21 cellular contexts compared by ENCODE assay signal in genomic region chr6:134898575-134898974, GRCh38. TPM values are rescaled to one million over a fixed set of nuclear protein-coding genes. Genes with fewer than 3 reads are reported as not detected.
"Had no signal": no experiment of that assay in that cellular context is flagged by ENCODE, and none has a peak within 500 bp of the region (broad histone marks: within the 10 kb centered on the region; RNA-seq: fewer than 3 reads in every experiment).

No MANE protein-coding gene starts in this region.

- H3K4me1 ChIP-seq: foreskin keratinocyte, left lung, lower lobe of right lung had no signal

- H3K27me3 ChIP-seq: dorsolateral prefrontal cortex, esophagus muscularis mucosa, foreskin keratinocyte, gastroesophageal sphincter, left lung had no signal

- H3K27ac ChIP-seq: coronary artery, dorsolateral prefrontal cortex, esophagus muscularis mucosa, foreskin keratinocyte, gastroesophageal sphincter, heart right ventricle, left lung, lower lobe of right lung had no signal

- H3K9me3 ChIP-seq: esophagus muscularis mucosa, gastroesophageal sphincter, heart right ventricle, left lung, lower lobe of right lung, mucosa of descending colon had no signal

- ATAC-seq: foreskin keratinocyte, gastroesophageal sphincter, heart right ventricle, left colon, left lung, left ventricle myocardium superior, lower lobe of right lung, mucosa of descending colon had no signal

- DNase-seq: dermis blood vessel endothelial cell; dorsolateral prefrontal cortex; effector CD4-positive, alpha-beta T cell; effector memory CD4-positive, alpha-beta T cell; foreskin keratinocyte; heart right ventricle; hippocampal formation; islet precursor cell; kidney; kidney glomerular epithelial cell; left colon; left lung; left ventricle myocardium superior; lower lobe of right lung; mesenchymal stem cell; mucosa of descending colon had no signal

- H3K36me3 ChIP-seq: esophagus muscularis mucosa, gastroesophageal sphincter, heart right ventricle, left lung, lower lobe of right lung had no signal

- H3K4me3 ChIP-seq: coronary artery, dorsolateral prefrontal cortex, esophagus muscularis mucosa, gastroesophageal sphincter, heart right ventricle, left lung, lower lobe of right lung, mucosa of descending colon had no signal

RNA-seq across cellular contexts. Expression of gene ALDH8A1, which starts 51.3 kb away (rescaled TPM):
- total RNA-seq: fibroblast of villous mesenchyme, myocyte had no signal
